19 cellular contexts compared by ENCODE assay signal in genomic region chr5:111934511-111934910, GRCh38.
DNase-seq lines count a peak whose midpoint lies in the region; TF ChIP-seq lines count a peak whose summit lies in the region.
"Had no signal": no experiment of that assay in that cellular context is flagged by ENCODE, and none has a peak within 500 bp of the region (broad histone marks: within the 10 kb centered on the region; RNA-seq: fewer than 3 reads in every experiment).

No MANE protein-coding gene starts in this region.

- no TSS peak for BruUV-seq in MCF 10A (replicated peaks; lab: Mats Ljungman, UMichigan)
- no TSS peak for BruUV-seq in mammary epithelial cell (replicated peaks; lab: Mats Ljungman, UMichigan)

- 100% methylated on average over 2 of the region's 2 CpGs for WGBS in mammary epithelial cell (ENCODE audit: low coverage, missing lambda C conversion rate)

- H3K27me3 Mint-ChIP-seq in MCF 10A (ENCODE audit: insufficient read depth, unreplicated experiment) (no peaks in the 10 kb centered on the region), mesothelial cell of epicardium (ENCODE audit: low read depth) (no peaks in the 10 kb centered on the region)

- CTCF ChIA-PET in MCF 10A (lab: Yijun Ruan, JAX): interaction anchor here (0.6 kb wide), 1 partner anchor 793 kb away, joined by 3 read pairs; no protein-coding TSS in a partner anchor
- CTCF ChIA-PET in mammary epithelial cell (lab: Charles Lee; ENCODE audit: low non-redundant PET): no interaction called here
- CTCF ChIA-PET in RWPE1 (lab: Yijun Ruan, JAX): interaction anchor here (0.9 kb wide), 1 partner anchor 177 kb away, joined by 3 read pairs; no protein-coding TSS in a partner anchor

- H3K27ac Mint-ChIP-seq in MCF 10A (ENCODE audit: low read depth, unreplicated experiment) (no peak overlapping the region), mesothelial cell of epicardium (no peak overlapping the region)
- H3K27ac Mint-ChIP-seq: CD8-positive, alpha-beta T cell had no signal

- POLR2A ChIA-PET in MCF 10A (lab: Yijun Ruan, JAX): no interaction called here
- POLR2A ChIA-PET in RWPE1 (lab: Yijun Ruan, JAX; ENCODE audit: low non-redundant PET): no interaction called here

- no peaks in the 10 kb centered on the region for H3K36me3 ChIP-seq in mammary epithelial cell (ENCODE audit: insufficient read depth, low read length)
- H3K36me3 ChIP-seq: HAP-1 had no signal

- H3K4me3 Mint-ChIP-seq in MCF 10A (ENCODE audit: unreplicated experiment): no peak overlapping the region
- no peak overlapping the region for H3K4me3 Mint-ChIP-seq in mesothelial cell of epicardium
- H3K4me3 Mint-ChIP-seq: CD8-positive, alpha-beta T cell had no signal

- H3K4me3 ChIP-seq in mammary epithelial cell (replicated peaks in 1 of 3; ENCODE audit: insufficient read depth in 1 of 3, low read depth in 2 of 3, low read length in 3 of 3): no peak overlapping the region
- H3K4me3 ChIP-seq: HAP-1 had no signal

- H3K9ac ChIP-seq in mammary epithelial cell (ENCODE audit: insufficient read depth, low read length): no peak overlapping the region

- H3K9me3 ChIP-seq in mammary epithelial cell (replicated peaks; ENCODE audit: insufficient read depth, low read length): no peaks in the 10 kb centered on the region
- H3K9me3 ChIP-seq: HAP-1 had no signal

- in situ Hi-C loops in mammary epithelial cell (cut with MboI; ENCODE audit: low sequenced_read_pairs in 2 of 2): no loop called here

- no peak overlapping the region for H2AFZ ChIP-seq in mammary epithelial cell (ENCODE audit: low read depth, low read length)

- dilution Hi-C loops in mammary epithelial cell (cut with HindIII; ENCODE audit: low sequenced_read_pairs): no loop called here

- H3K4me1 Mint-ChIP-seq in MCF 10A (ENCODE audit: insufficient read depth, unreplicated experiment) (peaks cover 32% of the 10 kb centered on the region), mesothelial cell of epicardium (peaks cover 6% of the 10 kb centered on the region)

- peaks cover 18% of the 10 kb centered on the region for H3K4me1 ChIP-seq in mammary epithelial cell (ENCODE audit: insufficient read depth, low read length)
- H3K4me1 ChIP-seq: HAP-1 had no signal

- H3K36me3 Mint-ChIP-seq in MCF 10A (ENCODE audit: insufficient read depth, unreplicated experiment): no peaks in the 10 kb centered on the region
- no peaks in the 10 kb centered on the region for H3K36me3 Mint-ChIP-seq in mesothelial cell of epicardium
- H3K36me3 Mint-ChIP-seq: CD8-positive, alpha-beta T cell had no signal

- H4K20me1 ChIP-seq in mammary epithelial cell (ENCODE audit: insufficient read depth, low read length): no peaks in the 10 kb centered on the region

- no peaks in the 10 kb centered on the region for H3K27me3 ChIP-seq in mammary epithelial cell (ENCODE audit: insufficient read depth, low read length)

- intact Hi-C loops in MCF 10A (cut with micrococcal nuclease) (loop anchor here (5.0 kb wide), 1 partner anchor 382 kb away; no protein-coding TSS in a partner anchor), mammary epithelial cell (cut with micrococcal nuclease) (loop anchor here (5.0 kb wide), 1 partner anchor 63 kb away; no protein-coding TSS in a partner anchor)

- no peak overlapping the region for H3K4me2 ChIP-seq in mammary epithelial cell (ENCODE audit: insufficient read depth, low read depth, low read length)

- H3K9me3 Mint-ChIP-seq in MCF 10A (ENCODE audit: unreplicated experiment): peaks cover 7% of the 10 kb centered on the region
- H3K9me3 Mint-ChIP-seq in mesothelial cell of epicardium: no peaks in the 10 kb centered on the region
- H3K9me3 Mint-ChIP-seq: CD8-positive, alpha-beta T cell had no signal

- no peaks in the 10 kb centered on the region for H3K79me2 ChIP-seq in mammary epithelial cell (ENCODE audit: insufficient read depth, low read length)

- TF ChIP-seq CTCF in MCF 10A (IDR thresholded peaks at IDR 0.05; ENCODE audit: unreplicated experiment) (no peak), mammary epithelial cell (conservative IDR thresholded peaks at IDR 0.05 in 1 of 2, IDR thresholded peaks at IDR 0.05 in 1 of 2; ENCODE audit: extremely low read depth in 1 of 2, insufficient read depth in 1 of 2, low read depth in 1 of 2, low read length in 2 of 2) (no peak), RWPE1 (conservative IDR thresholded peaks at IDR 0.05; ENCODE audit: low read depth) (no peak), mesothelial cell of epicardium (IDR thresholded peaks at IDR 0.05; ENCODE audit: unreplicated experiment) (no peak)

- no peak overlapping the region for H3K27ac ChIP-seq in mammary epithelial cell (ENCODE audit: insufficient read depth, low read depth, low read length)
- no peak overlapping the region for H3K27ac ChIP-seq in RWPE1

- DNase-seq in MCF 10A (ENCODE audit: unreplicated experiment) (peak; percentile 41), mammary epithelial cell (no peak), amniotic epithelial cell (ENCODE audit: low read depth) (peak; percentile 97), iPS-NIHi7 (ENCODE audit: extremely low spot score) (peak; percentile 23), RWPE1 (ENCODE audit: low spot score) (no peak), NCI-H345 treated with DMSO at 0.1 percent for 48 hours (lab: John Stamatoyannopoulos, UW; ENCODE audit: unreplicated experiment) (no peak), mesothelial cell of epicardium (ENCODE audit: low spot score in 2 of 2, unreplicated experiment in 2 of 2) (no peak), NCI-H2196 treated with DMSO at 0.1 percent for 48 hours (lab: John Stamatoyannopoulos, UW; ENCODE audit: unreplicated experiment) (no peak)
- DNase-seq: AML-193; C1 segment of cervical spinal cord; CD8-positive, alpha-beta T cell; KBM-7; NCI-H1092; NCI-H1436; NCI-H187 treated with DMSO at 0.1 percent for 48 hours; NCI-H2107; NCI-H226; SHP77 had no signal

Comparison
In these comparisons a context has a peak if more than half of its experiments do, and no peak if none do; other contexts are left out.
1. DNase-seq: peak in MCF 10A (single experiment), amniotic epithelial cell (single experiment) and iPS-NIHi7 (single experiment); none in mammary epithelial cell (single experiment), RWPE1 (single experiment), NCI-H345 treated with DMSO at 0.1 percent for 48 hours (single experiment), mesothelial cell of epicardium (0 of 2) and NCI-H2196 treated with DMSO at 0.1 percent for 48 hours (single experiment).